12 cellular contexts compared by ENCODE assay signal in the genomic region with DNA sequence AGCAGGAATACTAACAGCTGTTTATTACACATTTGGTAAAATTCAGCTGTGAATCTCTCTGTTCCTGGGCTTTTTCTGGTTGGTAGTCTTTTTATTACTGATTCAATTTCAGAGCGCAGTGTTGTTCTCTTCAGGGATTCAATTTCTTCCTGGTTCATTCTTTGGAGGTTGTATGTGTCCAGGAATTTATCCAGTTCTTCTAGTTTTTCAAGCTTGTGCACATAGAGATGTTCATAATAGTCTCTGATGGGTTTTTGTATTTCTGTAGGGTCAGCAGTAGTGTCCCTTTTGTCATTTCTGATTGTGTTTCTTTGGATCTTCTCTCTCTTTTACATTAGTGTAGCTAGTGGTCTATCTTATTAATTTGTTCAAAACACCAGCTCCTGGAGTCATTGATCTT. TPM values are rescaled to one million over a fixed set of nuclear protein-coding genes. Genes with fewer than 3 reads are reported as not detected.
"Had no signal": no experiment of that assay in that cellular context is flagged by ENCODE, and none has a peak within 500 bp of the region (broad histone marks: within the 10 kb centered on the region; RNA-seq: fewer than 3 reads in every experiment).

No MANE protein-coding gene starts in this region.

- H3K4me3 Mint-ChIP-seq: GM23338, H9, HFFc6 had no signal

- H3K9me3 Mint-ChIP-seq: GM23338, H9 had no signal

- H3K4me1 ChIP-seq: HAP-1 had no signal

- FAIRE-seq: H1, H54 had no signal

- H2AFZ ChIP-seq: GM23248, GM23338 had no signal

- H3K4me3 ChIP-seq: GM23248, GM23338, HAP-1 had no signal

- H3K27ac ChIP-seq: GM23248 had no signal

- DNase-seq: GM23248, GOT3, H7, H9, HCEC 1CT, HFFc6 had no signal

- H3K4me2 ChIP-seq: GM23338 had no signal

- H3K9ac ChIP-seq: GM23248 had no signal

- ATAC-seq: GM23338, HCT116 had no signal

- H3K36me3 ChIP-seq: HAP-1 had no signal

- H3K9me3 ChIP-seq: HAP-1 had no signal

- H3K4me1 Mint-ChIP-seq: GM23338 had no signal

- H3K27ac Mint-ChIP-seq: GM23338, H9, HFFc6 had no signal

RNA-seq across cellular contexts. Expression of a gene that starts 9.1 kb away (rescaled TPM):
- total RNA-seq: GM23248, GM23338, H1, H4, H7, H9, HFFc6 had no signal
- polyA plus RNA-seq: GM23248, GM23338, H1 had no signal

RNA-seq across cellular contexts. Expression of a gene that starts 16.6 kb away (rescaled TPM):
- total RNA-seq: GM23248, GM23338, H1, H4, H7, H9, HFFc6 had no signal
- polyA plus RNA-seq: GM23248, GM23338, H1 had no signal

RNA-seq across cellular contexts. Expression of a gene that starts 26.9 kb away (rescaled TPM):
- total RNA-seq: GM23248, GM23338, H1, H4, H7, H9, HFFc6 had no signal
- polyA plus RNA-seq: GM23248, GM23338, H1 had no signal

RNA-seq across cellular contexts. Expression of a gene that starts 53.0 kb away (rescaled TPM):
- total RNA-seq: GM23248, GM23338, H1, H4, H7, H9, HFFc6 had no signal
- polyA plus RNA-seq: GM23248, GM23338, H1 had no signal

RNA-seq across cellular contexts. Expression of a gene that starts 54.2 kb away (rescaled TPM):
- total RNA-seq: GM23248, GM23338, H1, H4, H7, H9, HFFc6 had no signal
- polyA plus RNA-seq: GM23248, GM23338, H1 had no signal
